Comparison of ENCODE assay signal across 8 cellular contexts in genomic region chr5:111512406-111513174, GRCh38. TPM values are rescaled to one million over a fixed set of nuclear protein-coding genes. Genes with fewer than 3 reads are reported as not detected.
A peak's percentile ranks its signal among the peaks of the same experiment; 100 is the strongest.
DNase-seq lines count a peak whose midpoint lies in the region; TF ChIP-seq lines count a peak whose summit lies in the region.

STARD4 (minus strand) TSS chr5:111512535; CDS start chr5:111507433, 5,102 bp downstream.

- peak within 1 kb of the TSS; percentile 93 for H2AFZ ChIP-seq in MM.1S (ENCODE audit: low read length)
- peak within 1 kb of the TSS; percentile 80 for H2AFZ ChIP-seq in neural cell (ENCODE audit: low read depth, low read length)

- TF ChIP-seq POLR2A in stomach (IDR thresholded peaks at IDR 0.05) = peak in 2 of 4 donors; percentile 45 to 56

- peak; percentile 47 for TF ChIP-seq RAD21 in neural cell (conservative IDR thresholded peaks at IDR 0.05)

- H3K27me3 ChIP-seq in HAP-1 (ENCODE audit: low read depth) = no peaks in the 10 kb centered on the region
- no peaks in the 10 kb centered on the region for H3K27me3 ChIP-seq in MM.1S (replicated peaks; ENCODE audit: insufficient read depth, low read length)
- no peaks in the 10 kb centered on the region for H3K27me3 ChIP-seq in neural cell (ENCODE audit: insufficient read depth, low read depth, low read length)
- no peaks in the 10 kb centered on the region for H3K27me3 ChIP-seq in stomach

- peaks cover 11% of the 10 kb centered on the region for H3F3A ChIP-seq in MM.1S (ENCODE audit: insufficient read depth, low read length)
- peaks cover 3% of the 10 kb centered on the region for H3F3A ChIP-seq in neural cell (ENCODE audit: insufficient read depth, low read length, poor library complexity, severe bottlenecking)

- H3K9ac ChIP-seq in MM.1S (ENCODE audit: low read length) (peak within 1 kb of the TSS; percentile 89), neural cell (ENCODE audit: low read length) (peak within 1 kb of the TSS; percentile 78)

- H3K4me2 ChIP-seq in MM.1S (ENCODE audit: low read depth, low read length) (peak within 1 kb of the TSS; percentile 86), neural cell (ENCODE audit: low read length) (peak within 1 kb of the TSS; percentile 78)

- 1% methylated on average over 25 to 42 of the region's 42 CpGs for WGBS in stomach, 5 donors

- H3K79me2 ChIP-seq in MM.1S (ENCODE audit: low read length) (peaks cover 42% of the 10 kb centered on the region), neural cell (replicated peaks; ENCODE audit: insufficient read depth, low read length) (peaks cover 44% of the 10 kb centered on the region)

- H3K27ac ChIP-seq in MM.1S (ENCODE audit: low read length) = peak within 1 kb of the TSS; percentile 86
- peak within 1 kb of the TSS; percentile 93 for H3K27ac ChIP-seq in neural cell (ENCODE audit: low read length)
- peak within 1 kb of the TSS; percentile 89 to 94 (median 90) for H3K27ac ChIP-seq in stomach

- H3K4me3 ChIP-seq in HAP-1 (peak within 1 kb of the TSS; percentile 83), MM.1S (ENCODE audit: low read length) (peak within 1 kb of the TSS; percentile 96), fibroblast of villous mesenchyme (ENCODE audit: low read depth, low read length) (peak within 1 kb of the TSS; percentile 98), neural cell (ENCODE audit: low read length) (peak within 1 kb of the TSS; percentile 83), stomach (peak within 1 kb of the TSS; percentile 61 to 90 (median 76))

- TF ChIP-seq CTCF in MM.1S (IDR thresholded peaks at IDR 0.05; ENCODE audit: low read length) = no peak
- no peak for TF ChIP-seq CTCF in fibroblast of villous mesenchyme (IDR thresholded peaks at IDR 0.05; ENCODE audit: insufficient read depth, low read depth, low read length)
- no peak for TF ChIP-seq CTCF in neural cell (IDR thresholded peaks at IDR 0.05; ENCODE audit: poor library complexity, severe bottlenecking)
- no peak for TF ChIP-seq CTCF in stomach (IDR thresholded peaks at IDR 0.05)

- TF ChIP-seq EP300 in neural cell (conservative IDR thresholded peaks at IDR 0.05; ENCODE audit: poor library complexity, severe bottlenecking) (peak; percentile 66), stomach (IDR thresholded peaks at IDR 0.05) (no peak)

- H3K4me1 ChIP-seq in HAP-1 (peaks cover 15% of the 10 kb centered on the region), MM.1S (ENCODE audit: low read length) (no peaks in the 10 kb centered on the region; the same call in 1 of the 2 replicates), stomach (peaks cover 0 to 45% (median 29%) of the 10 kb centered on the region in 4 donors)

- DNase-seq in ELR (ENCODE audit: low read depth) = peak; percentile 89
- peak; percentile 88 to 97 for DNase-seq in HAP-1 (ENCODE audit: low spot score in 2 of 2)
- peak; percentile 96 for DNase-seq in MM.1S
- DNase-seq in SIG-M5 treated with dmso at 0.1 percent for 504 hours (lab: John Stamatoyannopoulos, UW; ENCODE audit: unreplicated experiment) = peak; percentile 97
- peak; percentile 94 for DNase-seq in activated gamma-delta T cell treated with Interleukin-2 at 50 U/mL for 16 hours
- peak; percentile 99 for DNase-seq in fibroblast of villous mesenchyme (ENCODE audit: low read depth)
- DNase-seq in stomach = peak; percentile 93

- no peaks in the 10 kb centered on the region for H3K36me3 ChIP-seq in HAP-1 (replicated peaks)
- no peaks in the 10 kb centered on the region for H3K36me3 ChIP-seq in MM.1S (replicated peaks; ENCODE audit: insufficient read depth, low read length)
- no peaks in the 10 kb centered on the region for H3K36me3 ChIP-seq in neural cell (ENCODE audit: insufficient read depth, low read length)
- no peaks in the 10 kb centered on the region for H3K36me3 ChIP-seq in stomach

- no peaks in the 10 kb centered on the region for H3K9me3 ChIP-seq in HAP-1
- H3K9me3 ChIP-seq in MM.1S (replicated peaks; ENCODE audit: insufficient read depth, low read length) = no peaks in the 10 kb centered on the region
- H3K9me3 ChIP-seq in neural cell (ENCODE audit: low read length) = no peaks in the 10 kb centered on the region
- no peaks in the 10 kb centered on the region for H3K9me3 ChIP-seq in stomach

- intact Hi-C loops in stomach (cut with DNase I; ENCODE audit: low total_unique reads) = no loop called here

- no peaks in the 10 kb centered on the region for H3K9me2 ChIP-seq in MM.1S (replicated peaks; ENCODE audit: insufficient read depth, low read length)
- H3K9me2 ChIP-seq in neural cell (ENCODE audit: insufficient read depth, low read length) = no peaks in the 10 kb centered on the region

- H4K20me1 ChIP-seq in MM.1S (ENCODE audit: insufficient read depth, low read length) (no peaks in the 10 kb centered on the region), neural cell (ENCODE audit: insufficient read depth) (no peaks in the 10 kb centered on the region)

- in situ Hi-C loops in HAP-1 (cut with MboI; ENCODE audit: low sequenced_read_pairs) = no loop called here

TF ChIP-seq in neural cell, 6 proteins besides CTCF, POLR2A, EP300 and RAD21:
- TF ChIP-seq MXI1 (conservative IDR thresholded peaks at IDR 0.05; ENCODE audit: poor library complexity, severe bottlenecking) (peak; percentile 74), REST (IDR thresholded peaks at IDR 0.05; ENCODE audit: borderline replicate concordance) (peak; percentile 54), EZH2 (IDR thresholded peaks at IDR 0.05; ENCODE audit: borderline replicate concordance, insufficient read depth, low read length, poor library complexity, severe bottlenecking) (no peak), TAF1 (IDR thresholded peaks at IDR 0.05; ENCODE audit: low read depth) (peak; percentile 69), SMC3 (conservative IDR thresholded peaks at IDR 0.05; ENCODE audit: poor library complexity) (no peak), POLR2AphosphoS5 (IDR thresholded peaks at IDR 0.05) (peak; percentile 89)

RNA-seq across cellular contexts. Expression of gene STARD4, which starts in this region (rescaled TPM):
- 105 and 147 TPM in 2 replicates for total RNA-seq in fibroblast of villous mesenchyme
- polyA plus RNA-seq in neural cell = 60.5 and 62.6 TPM in 2 replicates
- 53.3 and 54.8 TPM in 2 replicates for polyA minus RNA-seq in neural cell
- total RNA-seq in stomach = 10 to 100 TPM in 3 of 5 donors, 1 to 10 TPM in 2; 4.7 to 45.5 (median 24.1) TPM
- polyA plus RNA-seq in stomach = 10 to 100 TPM in 1 of 3 donors, 1 to 10 TPM in 2; 4.4 to 15.0 (median 8.9) TPM

Comparison
In these comparisons a context has a peak if more than half of its experiments do, and no peak if none do; other contexts are left out.
1. Peak in every context shown above with its lines: DNase-seq, H3K4me3 ChIP-seq and H3K27ac ChIP-seq.